In the genomic region with DNA sequence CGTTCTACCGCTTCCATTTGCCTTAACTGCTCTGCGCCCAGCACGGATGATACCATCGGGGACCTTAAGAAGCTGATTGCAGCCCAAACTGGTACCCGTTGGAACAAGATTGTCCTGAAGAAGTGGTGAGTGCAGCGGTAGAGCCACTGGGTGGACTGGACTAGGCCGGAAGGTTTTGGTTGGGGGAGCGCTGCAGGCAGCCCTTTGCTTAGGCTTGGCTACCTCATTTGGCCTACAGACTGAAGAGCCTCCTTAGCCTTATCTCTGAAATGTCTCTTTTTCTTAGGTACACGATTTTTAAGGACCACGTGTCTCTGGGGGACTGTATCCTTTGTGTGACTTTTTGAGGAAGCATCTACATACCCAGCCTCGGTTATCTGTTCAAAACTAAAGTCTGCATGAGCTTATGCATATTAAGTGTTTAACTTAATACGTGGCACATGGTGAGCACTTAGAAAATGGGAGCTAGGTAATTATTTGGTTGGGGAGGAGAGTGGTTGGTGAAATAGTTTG, we compare ENCODE assay signal across 9 cellular contexts. TPM values are rescaled to one million over a fixed set of nuclear protein-coding genes. Genes with fewer than 3 reads are reported as not detected.
DNase-seq lines count a peak whose midpoint lies in the region; ATAC-seq, FAIRE-seq and TF ChIP-seq lines count a peak whose summit lies in the region.
"Had no signal": no experiment of that assay in that cellular context is flagged by ENCODE, and none has a peak within 500 bp of the region (broad histone marks: within the 10 kb centered on the region; RNA-seq: fewer than 3 reads in every experiment).

No MANE protein-coding gene starts in this region.

- H3K27ac ChIP-seq in DOHH2 (ENCODE audit: low read depth, low read length) (no peak overlapping the region), Peyer's patch (peak overlapping the region in 2 of 4 donors; percentile 88 to 92), pancreas (no peak overlapping the region)

- WGBS in pancreas, 2 donors, result 23 to 25% methylated on average over 13 of the region's 13 CpGs

- DNase-seq in Peyer's patch, result no peak
- DNase-seq in epithelial cell of esophagus (ENCODE audit: low read depth), result no peak
- no peak for DNase-seq in pancreas
- no peak for DNase-seq in GM19240 (ENCODE audit: insufficient read length, low spot score)
- DNase-seq in 8988T, result no peak
- DNase-seq: activated effector memory CD4-positive, alpha-beta T cell treated with anti-CD3 and anti-CD28 coated beads, Interleukin-2, amount 50 U/mL, for 16 hours had no signal

- H3K9me2 ChIP-seq in DOHH2 (replicated peaks; ENCODE audit: control insufficient read depth, low read length), result no peaks in the 10 kb centered on the region

- no peak for TF ChIP-seq CTCF in DOHH2 (IDR thresholded peaks at IDR 0.05; ENCODE audit: low read depth, low read length, poor library complexity, severe bottlenecking)
- no peak for TF ChIP-seq CTCF in Peyer's patch (IDR thresholded peaks at IDR 0.05)
- no peak for TF ChIP-seq CTCF in epithelial cell of esophagus (IDR thresholded peaks at IDR 0.05; ENCODE audit: insufficient read depth, low read depth, low read length, missing control alignments)
- no peak for TF ChIP-seq CTCF in pancreas (IDR thresholded peaks at IDR 0.05)

- no peaks in the 10 kb centered on the region for H3K9me3 ChIP-seq in DOHH2 (ENCODE audit: control insufficient read depth, insufficient read depth, low read length)
- H3K9me3 ChIP-seq in Peyer's patch, result no peaks in the 10 kb centered on the region
- no peaks in the 10 kb centered on the region for H3K9me3 ChIP-seq in pancreas

- peaks cover 7% of the 10 kb centered on the region for H4K20me1 ChIP-seq in DOHH2 (ENCODE audit: control insufficient read depth, insufficient read depth, low read depth, low read length)

- H3K4me1 ChIP-seq in DOHH2 (ENCODE audit: control insufficient read depth, low read length), result peaks cover 12% of the 10 kb centered on the region
- peaks cover 0 to 27% (median 7%) of the 10 kb centered on the region in 4 donors for H3K4me1 ChIP-seq in Peyer's patch
- peaks cover 0 to 16% (median 12%) of the 10 kb centered on the region in 3 donors for H3K4me1 ChIP-seq in pancreas

- no peaks in the 10 kb centered on the region for H3F3A ChIP-seq in DOHH2 (ENCODE audit: control insufficient read depth, insufficient read depth)

- peaks cover 52% of the 10 kb centered on the region for H3K79me2 ChIP-seq in DOHH2 (ENCODE audit: control insufficient read depth, low read length)

- FAIRE-seq in pancreas (lab: Jason Lieb, UNC), result no peak

- peak overlapping the region; percentile 97 for H3K4me2 ChIP-seq in DOHH2 (ENCODE audit: low read length)

- intact Hi-C loops in pancreas (cut with DNase I), result no loop called here

- H3K27me3 ChIP-seq in DOHH2 (ENCODE audit: control insufficient read depth, low read length), result no peaks in the 10 kb centered on the region
- H3K27me3 ChIP-seq in Peyer's patch, result no peaks in the 10 kb centered on the region
- H3K27me3 ChIP-seq in pancreas, result no peaks in the 10 kb centered on the region

- peak overlapping the region; percentile 91 for H3K4me3 ChIP-seq in DOHH2 (ENCODE audit: low read length)
- H3K4me3 ChIP-seq in Peyer's patch, result peak overlapping the region; percentile 78 to 93 (median 87)
- peak overlapping the region; percentile 88 for H3K4me3 ChIP-seq in epithelial cell of esophagus (ENCODE audit: low read length)
- H3K4me3 ChIP-seq in pancreas, result peak overlapping the region; percentile 87 to 96 (median 92)

- ATAC-seq in pancreas, result no peak
- ATAC-seq in GM18867 (IDR thresholded peaks at IDR 0.05; ENCODE audit: unreplicated experiment), result no peak
- no peak for ATAC-seq in HG03354 (IDR thresholded peaks at IDR 0.05; ENCODE audit: poor library complexity, severe bottlenecking, unreplicated experiment)

- H3K36me3 ChIP-seq in DOHH2 (ENCODE audit: control insufficient read depth, low read length) (peaks cover 22% of the 10 kb centered on the region), Peyer's patch (peaks cover 0 to 12% (median 0%) of the 10 kb centered on the region in 3 donors), pancreas (no peaks in the 10 kb centered on the region)

- TF ChIP-seq POLR2A in Peyer's patch (IDR thresholded peaks at IDR 0.05), result no peak

RNA-seq across cellular contexts. Expression of gene UBL5, which starts 0.9 kb away (rescaled TPM):
- total RNA-seq in Peyer's patch, result 100 to 1,000 TPM; 177 to 258 (median 207) TPM
- total RNA-seq in pancreas, result 100 to 1,000 TPM in 2 of 6 donors, 10 to 100 TPM in 4; 57.5 to 117 (median 87.5) TPM
- polyA plus RNA-seq in pancreas, result 100 to 1,000 TPM; 361 to 440 TPM

RNA-seq across cellular contexts. Expression of gene PIN1, which starts 6.5 kb away (rescaled TPM):
- total RNA-seq in Peyer's patch (10 to 100 TPM; 35.7 to 89.1 (median 61.1) TPM), pancreas (10 to 100 TPM; 15.1 to 28.4 (median 22.0) TPM)
- 10 to 100 TPM; 42.4 to 92.8 TPM for polyA plus RNA-seq in pancreas

RNA-seq across cellular contexts. Expression of gene FBXL12, which starts 9.7 kb away (rescaled TPM):
- total RNA-seq in Peyer's patch (10 to 100 TPM; 39.8 to 87.9 (median 70.8) TPM), pancreas (10 to 100 TPM in 1 of 6 donors, 1 to 10 TPM in 5; 6.5 to 12.5 (median 7.0) TPM)
- polyA plus RNA-seq in pancreas, result 10 to 100 TPM; 16.6 to 20.5 TPM
